24 cellular contexts compared by ENCODE assay signal in genomic region chr17:50106393-50107131, GRCh38. TPM values are rescaled to one million over a fixed set of nuclear protein-coding genes. Genes with fewer than 3 reads are reported as not detected.
DNase-seq lines count a peak whose midpoint lies in the region; ATAC-seq, FAIRE-seq and TF ChIP-seq lines count a peak whose summit lies in the region.
"Had no signal": no experiment of that assay in that cellular context is flagged by ENCODE, and none has a peak within 500 bp of the region (broad histone marks: within the 10 kb centered on the region; RNA-seq: fewer than 3 reads in every experiment).

No MANE protein-coding gene starts in this region.

- H3K9me3 ChIP-seq in H1 (ENCODE audit: insufficient read depth in 2 of 2, low read depth in 1 of 2, low read length in 1 of 2): no peaks in the 10 kb centered on the region
- no peaks in the 10 kb centered on the region for H3K9me3 ChIP-seq in neural progenitor cell (ENCODE audit: low read depth)
- H3K9me3 ChIP-seq in PC-3 (ENCODE audit: low read length): no peaks in the 10 kb centered on the region
- H3K9me3 ChIP-seq: A549; BLaER1 treated with 17β-estradiol and CSF1 and Interleukin-3, amounts not matched to agents 10 nM and 100 nM; SK-N-SH had no signal

- no peak overlapping the region for H3K4me3 ChIP-seq in H1 (ENCODE audit: extremely low read depth in 1 of 4, insufficient read depth in 2 of 4, low read depth in 3 of 4, low read length in 4 of 4)
- no peak overlapping the region for H3K4me3 ChIP-seq in neural progenitor cell
- no peak overlapping the region for H3K4me3 ChIP-seq in PC-3 (ENCODE audit: low read length)
- H3K4me3 ChIP-seq: A549; BLaER1 treated with 17β-estradiol and CSF1 and Interleukin-3, amounts not matched to agents 10 nM and 100 nM; GM12878 had no signal

- H3K4me2 ChIP-seq in H1 (ENCODE audit: insufficient read depth in 1 of 2, low read depth in 2 of 2, low read length in 2 of 2) (no peak overlapping the region), neural progenitor cell (no peak overlapping the region), PC-3 (ENCODE audit: low read length) (no peak overlapping the region)
- H3K4me2 ChIP-seq: A549; BLaER1 treated with 17β-estradiol and CSF1 and Interleukin-3, amounts not matched to agents 10 nM and 100 nM; SK-N-SH had no signal

- POLR2A ChIA-PET in H1 (lab: Charles Lee; ENCODE audit: partially characterized antibody) (interaction anchor here (0.7 kb wide), 1 partner anchor 17 kb away, joined by 3 read pairs; no protein-coding TSS in a partner anchor), PC-3 (lab: Charles Lee; ENCODE audit: unreplicated experiment) (no interaction called here)

- no peak overlapping the region for H2BK12ac ChIP-seq in H1 (ENCODE audit: low read depth, low read length)

- TF ChIP-seq CTCF in natural killer cell (IDR thresholded peaks at IDR 0.05) (no peak), H1 (IDR thresholded peaks at IDR 0.05; ENCODE audit: control extremely low read depth in 1 of 3, insufficient read depth in 1 of 3, low read depth in 1 of 3, low read length in 3 of 3) (no peak), neural progenitor cell (IDR thresholded peaks at IDR 0.05) (no peak), PC-3 (conservative IDR thresholded peaks at IDR 0.05; ENCODE audit: low read depth, low read length) (no peak)

- CTCF ChIA-PET in H1 (lab: Charles Lee; ENCODE audit: partially characterized antibody) (interaction anchor here (0.8 to 23.0 kb wide), 3 partner anchors 9 to 55 kb away, joined by 3 to 412 read pairs (median 3); partner anchors contain the start of gene PDK2), PC-3 (lab: Charles Lee) (no interaction called here)

- no peak overlapping the region for H2BK120ac ChIP-seq in H1 (replicated peaks; ENCODE audit: low read depth, low read length)

- H3K36me3 ChIP-seq in H1 (ENCODE audit: control insufficient read depth in 2 of 4, insufficient read depth in 4 of 4, low read length in 3 of 4): no peaks in the 10 kb centered on the region; a peak in 2 of 8 replicates
- no peaks in the 10 kb centered on the region for H3K36me3 ChIP-seq in neural progenitor cell
- no peaks in the 10 kb centered on the region for H3K36me3 ChIP-seq in PC-3 (ENCODE audit: low read depth, low read length)

- H2AFZ ChIP-seq in H1 (ENCODE audit: low read length) (no peak overlapping the region), neural progenitor cell (replicated peaks) (no peak overlapping the region), PC-3 (ENCODE audit: low read length) (no peak overlapping the region)

- H3K27me3 Mint-ChIP-seq in natural killer cell treated with Interleukin-12 subunit alpha and Interleukin-12 subunit beta and Interleukin-15 and Interleukin-18, amount 100 ng/mL, for 72 hours: no peaks in the 10 kb centered on the region
- H3K27me3 Mint-ChIP-seq in natural killer cell (ENCODE audit: low read depth in 2 of 2): no peaks in the 10 kb centered on the region
- peaks cover 13% of the 10 kb centered on the region for H3K27me3 Mint-ChIP-seq in neural progenitor cell (ENCODE audit: insufficient read depth, low read depth)
- H3K27me3 Mint-ChIP-seq: CD4-positive, alpha-beta T cell had no signal

- no peak for FAIRE-seq in H1 (lab: Jason Lieb, UNC)
- FAIRE-seq: GM12878 had no signal

- peak overlapping the region; percentile 53 for H3K56ac ChIP-seq in H1 (replicated peaks; ENCODE audit: insufficient read length, low read depth, low read length)

- H2BK5ac ChIP-seq in H1 (ENCODE audit: low read depth, low read length): no peak overlapping the region

- H3K27ac Mint-ChIP-seq in natural killer cell treated with Interleukin-12 subunit alpha and Interleukin-12 subunit beta and Interleukin-15 and Interleukin-18, amount 100 ng/mL, for 72 hours: no peak overlapping the region
- no peak overlapping the region for H3K27ac Mint-ChIP-seq in natural killer cell
- peak overlapping the region; percentile 7 for H3K27ac Mint-ChIP-seq in neural progenitor cell
- H3K27ac Mint-ChIP-seq: CD4-positive, alpha-beta T cell had no signal

- H3K36me3 Mint-ChIP-seq in natural killer cell treated with Interleukin-12 subunit alpha and Interleukin-12 subunit beta and Interleukin-15 and Interleukin-18, amount 100 ng/mL, for 72 hours: no peaks in the 10 kb centered on the region
- H3K36me3 Mint-ChIP-seq in natural killer cell (no peaks in the 10 kb centered on the region), neural progenitor cell (peaks cover 10% of the 10 kb centered on the region)

- H3K79me1 ChIP-seq in H1 (ENCODE audit: low read depth, low read length): no peaks in the 10 kb centered on the region; the same call in 1 of the 2 replicates

- intact Hi-C loops in natural killer cell (cut with micrococcal nuclease) (no loop called here), PC-3 (cut with micrococcal nuclease) (no loop called here)

- no peak overlapping the region for H3K4ac ChIP-seq in H1 (replicated peaks; ENCODE audit: insufficient read length, low read depth, low read length)

- no peak overlapping the region for H2BK20ac ChIP-seq in H1 (ENCODE audit: low read length)

- H3K4me3 Mint-ChIP-seq in natural killer cell treated with Interleukin-12 subunit alpha and Interleukin-12 subunit beta and Interleukin-15 and Interleukin-18, amount 100 ng/mL, for 72 hours: no peak overlapping the region
- no peak overlapping the region for H3K4me3 Mint-ChIP-seq in natural killer cell
- H3K4me3 Mint-ChIP-seq in neural progenitor cell: peak overlapping the region; percentile 8
- H3K4me3 Mint-ChIP-seq: CD4-positive, alpha-beta T cell had no signal

- H3K9me3 Mint-ChIP-seq in natural killer cell treated with Interleukin-12 subunit alpha and Interleukin-12 subunit beta and Interleukin-15 and Interleukin-18, amount 100 ng/mL, for 72 hours: no peaks in the 10 kb centered on the region
- no peaks in the 10 kb centered on the region for H3K9me3 Mint-ChIP-seq in natural killer cell
- no peaks in the 10 kb centered on the region for H3K9me3 Mint-ChIP-seq in neural progenitor cell
- H3K9me3 Mint-ChIP-seq: CD4-positive, alpha-beta T cell had no signal

- H4K5ac ChIP-seq in H1 (ENCODE audit: insufficient read length, low read depth, low read length): no peak overlapping the region

- no peaks in the 10 kb centered on the region for H3K4me1 Mint-ChIP-seq in natural killer cell treated with Interleukin-12 subunit alpha and Interleukin-12 subunit beta and Interleukin-15 and Interleukin-18, amount 100 ng/mL, for 72 hours (ENCODE audit: low read depth in 2 of 2)
- peaks cover 0 to 7% of the 10 kb centered on the region in 2 donors for H3K4me1 Mint-ChIP-seq in natural killer cell
- peaks cover 29% of the 10 kb centered on the region for H3K4me1 Mint-ChIP-seq in neural progenitor cell

- no peaks in the 10 kb centered on the region for H3K27me3 ChIP-seq in H1 (replicated peaks in 1 of 4; ENCODE audit: control insufficient read depth in 3 of 4, extremely low read depth in 1 of 4, insufficient read depth in 3 of 4, low read length in 3 of 4)
- no peaks in the 10 kb centered on the region for H3K27me3 ChIP-seq in neural progenitor cell
- no peaks in the 10 kb centered on the region for H3K27me3 ChIP-seq in PC-3 (ENCODE audit: low read length)
- H3K27me3 ChIP-seq: BLaER1 treated with 17β-estradiol and CSF1 and Interleukin-3, amounts not matched to agents 10 nM and 100 nM had no signal

- H3K9ac ChIP-seq in H1 (replicated peaks in 1 of 4; ENCODE audit: extremely low read depth in 1 of 4, low read depth in 3 of 4, low read length in 3 of 4): no peak overlapping the region; a peak in 1 of 7 replicates
- H3K9ac ChIP-seq in neural progenitor cell: no peak overlapping the region
- H3K9ac ChIP-seq in PC-3 (ENCODE audit: low read length): no peak overlapping the region
- H3K9ac ChIP-seq: BLaER1 treated with 17β-estradiol and CSF1 and Interleukin-3, amounts not matched to agents 10 nM and 100 nM; SK-N-SH had no signal

- peaks cover 0 to 10% (median 5%) of the 10 kb centered on the region in 4 experiments; a peak in 5 of 7 replicates for H3K4me1 ChIP-seq in H1 (replicated peaks in 1 of 4; ENCODE audit: control insufficient read depth in 3 of 4, insufficient read depth in 4 of 4, low read length in 3 of 4)
- H3K4me1 ChIP-seq in neural progenitor cell: peaks cover 12% of the 10 kb centered on the region
- peaks cover 15% of the 10 kb centered on the region; the same call in 1 of the 2 replicates for H3K4me1 ChIP-seq in PC-3 (ENCODE audit: insufficient read depth, low read length)

- no peak for TF ChIP-seq EP300 in H1 (IDR thresholded peaks at IDR 0.05; ENCODE audit: borderline replicate concordance in 1 of 2, low read depth in 2 of 2, low read length in 2 of 2)

- H3K9me2 ChIP-seq in PC-3 (replicated peaks; ENCODE audit: low read length): no peaks in the 10 kb centered on the region
- H3K9me2 ChIP-seq: SK-N-SH had no signal

- no TSS peak for BruUV-seq in PC-3 (replicated peaks; lab: Mats Ljungman, UMichigan)

- H3K27ac ChIP-seq in H1 (ENCODE audit: low read depth, low read length): no peak overlapping the region
- no peak overlapping the region for H3K27ac ChIP-seq in neural progenitor cell
- no peak overlapping the region for H3K27ac ChIP-seq in PC-3 (ENCODE audit: low read length)
- H3K27ac ChIP-seq: A549; BLaER1 treated with 17β-estradiol and CSF1 and Interleukin-3, amounts not matched to agents 10 nM and 100 nM had no signal

- 85% methylated on average over 12 of the region's 13 CpGs; no CpG with 5 or more reads in 1 of the 2 experiments for WGBS in H1 (ENCODE audit: extremely low coverage in 1 of 2, insufficient coverage in 1 of 2, insufficient read length in 1 of 2, insufficient replicate concordance in 2 of 2, low coverage in 1 of 2, low lambda C conversion rate in 2 of 2, missing lambda C conversion rate in 1 of 2), 2 experiments

- H3F3A ChIP-seq in neural progenitor cell (ENCODE audit: low read depth): peaks cover 4% of the 10 kb centered on the region
- no peaks in the 10 kb centered on the region for H3F3A ChIP-seq in PC-3 (ENCODE audit: low read length, unreplicated experiment)

- no peak for ATAC-seq in natural killer cell treated with Interleukin-12 subunit alpha and Interleukin-12 subunit beta and Interleukin-15 and Interleukin-18, amount 100 ng/mL, for 72 hours
- ATAC-seq in natural killer cell (no peak), HG02885 (IDR thresholded peaks at IDR 0.05; ENCODE audit: poor library complexity, unreplicated experiment) (no peak), PC-3 (no peak)
- ATAC-seq: A549, GM12878 had no signal

- no peak overlapping the region for H4K91ac ChIP-seq in H1 (replicated peaks; ENCODE audit: insufficient read length, low read length)

- H4K8ac ChIP-seq in H1 (ENCODE audit: extremely low read depth, insufficient read depth, low read length): no peak overlapping the region

- no peak for TF ChIP-seq POLR2A in H1 (IDR thresholded peaks at IDR 0.05; ENCODE audit: control extremely low read depth in 1 of 2, low read depth in 2 of 2, low read length in 2 of 2)

- H3K18ac ChIP-seq in H1 (ENCODE audit: extremely low read depth, low read length): no peak overlapping the region

- no peak overlapping the region for H3K14ac ChIP-seq in H1 (ENCODE audit: insufficient read length)

- H3K23ac ChIP-seq in H1 (ENCODE audit: insufficient read length): no peak overlapping the region

- no peak for TF ChIP-seq RAD21 in H1 (IDR thresholded peaks at IDR 0.05 in 1 of 2, conservative IDR thresholded peaks at IDR 0.05 in 1 of 2; ENCODE audit: low read depth in 2 of 2, low read length in 2 of 2)

- H2BK15ac ChIP-seq in H1 (ENCODE audit: low read length): no peak overlapping the region

- peak; percentile 18 for DNase-seq in natural killer cell treated with Interleukin-12 subunit alpha and Interleukin-12 subunit beta and Interleukin-15 and Interleukin-18, amount 100 ng/mL, for 72 hours (ENCODE audit: low spot score)
- no peak for DNase-seq in natural killer cell
- no peak for DNase-seq in H1 (ENCODE audit: low read depth in 1 of 2, low spot score in 2 of 2)
- DNase-seq in neural progenitor cell (ENCODE audit: low spot score): no peak
- no peak for DNase-seq in NCI-H774 (lab: John Stamatoyannopoulos, UW)
- no peak for DNase-seq in PC-3
- DNase-seq: AML-193; CD4-positive, alpha-beta T cell; COR-L47; DMS53; GDM1; GOT3; HCEC 1CT; KG1; MM.1S; NCI-H2029; NCI-H446 treated with DMSO at 0.1 percent for 48 hours; NCI-H526; RPMI8226; SK-N-SH had no signal

- H3K23me2 ChIP-seq in H1 (ENCODE audit: low read depth, low read length): no peaks in the 10 kb centered on the region

- no peak overlapping the region for H2AK5ac ChIP-seq in H1 (ENCODE audit: low read depth, low read length)

- H4K20me1 ChIP-seq in H1 (replicated peaks in 1 of 2; ENCODE audit: control insufficient read depth in 1 of 2, insufficient read depth in 2 of 2, low read length in 2 of 2) (peaks cover 2% of the 10 kb centered on the region in 2 experiments), neural progenitor cell (ENCODE audit: low read depth) (peaks cover 2% of the 10 kb centered on the region), PC-3 (ENCODE audit: low read length) (no peaks in the 10 kb centered on the region)

- no peaks in the 10 kb centered on the region for H3K79me2 ChIP-seq in H1 (ENCODE audit: control insufficient read depth in 1 of 2, insufficient read depth in 2 of 2, low read length in 2 of 2)
- H3K79me2 ChIP-seq in neural progenitor cell (ENCODE audit: low read depth): no peaks in the 10 kb centered on the region
- H3K79me2 ChIP-seq in PC-3 (ENCODE audit: low read length): no peaks in the 10 kb centered on the region

RNA-seq across cellular contexts. Expression of gene PDK2, which starts 11.4 kb away (rescaled TPM):
- total RNA-seq in natural killer cell treated with Interleukin-12 subunit alpha and Interleukin-12 subunit beta and Interleukin-15 and Interleukin-18, amount 100 ng/mL, for 72 hours: 10 to 100 TPM; 11.8 to 13.7 TPM
- total RNA-seq in natural killer cell (10 to 100 TPM; 23.2 to 32.9 (median 23.6) TPM), neural progenitor cell (ENCODE audit: low replicate concordance) (12.6 and 17.3 TPM in 2 replicates), PC-3 (2014; rRNA removed) (31.9 and 37.6 TPM in 2 replicates)
- total RNA-seq in H1 (2021; fragmentation: NEBNext Ultra II Directional; extraction: Animal tissue kit (Norgen Biotek cat#: 25700)): 17.8 and 18.3 TPM in 2 replicates
- 121 and 154 TPM in 2 replicates for polyA plus RNA-seq in H1 (2011; rRNA removed)
- 49.3 TPM for polyA plus RNA-seq in H1 (2011; cell fraction: cytosol; rRNA removed)
- polyA plus RNA-seq in H1 (2011; cell fraction: nucleus; rRNA removed): 74.7 TPM
- 14.5 to 28.8 TPM (median 21.8 TPM) in 4 replicates for polyA plus RNA-seq in H1 (2012, experiment 1 of 2)
- 16.0 TPM for polyA plus RNA-seq in H1 (2012, experiment 2 of 2)
- 17.4 TPM for polyA plus RNA-seq in H1 (2013, experiment 1 of 2)
- 17.7 TPM for polyA plus RNA-seq in H1 (2013, experiment 2 of 2)
- 63.4 and 70.8 TPM in 2 replicates for polyA minus RNA-seq in H1 (2011; rRNA and poly(A)+ RNA removed)
- polyA minus RNA-seq in H1 (2011; cell fraction: cytosol; rRNA and poly(A)+ RNA removed): 22.0 TPM
- polyA minus RNA-seq in H1 (2011; cell fraction: nucleus; rRNA and poly(A)+ RNA removed): 45.0 TPM

RNA-seq across cellular contexts. Expression of gene SAMD14, which starts 23.4 kb away (rescaled TPM):
- total RNA-seq in natural killer cell treated with Interleukin-12 subunit alpha and Interleukin-12 subunit beta and Interleukin-15 and Interleukin-18, amount 100 ng/mL, for 72 hours: 1 to 10 TPM; 2.6 to 5.0 TPM
- total RNA-seq in natural killer cell: 1 to 10 TPM; 1.1 to 2.1 (median 1.5) TPM
- total RNA-seq in H1 (2021; fragmentation: NEBNext Ultra II Directional; extraction: Animal tissue kit (Norgen Biotek cat#: 25700)): 5.8 and 5.9 TPM in 2 replicates
- 5.2 and 5.7 TPM in 2 replicates for polyA plus RNA-seq in H1 (2011; rRNA removed)
- 3.9 TPM for polyA plus RNA-seq in H1 (2011; cell fraction: cytosol; rRNA removed)
- polyA plus RNA-seq in H1 (2011; cell fraction: nucleus; rRNA removed): 12.4 TPM
- polyA plus RNA-seq in H1 (2012, experiment 1 of 2): 6.3 to 11.5 TPM (median 8.1 TPM) in 4 replicates
- 3.9 TPM for polyA plus RNA-seq in H1 (2012, experiment 2 of 2)
- 3.4 TPM for polyA plus RNA-seq in H1 (2013, experiment 1 of 2)
- polyA plus RNA-seq in H1 (2013, experiment 2 of 2): 3.4 TPM
- 2.6 and 3.1 TPM in 2 replicates for polyA minus RNA-seq in H1 (2011; rRNA and poly(A)+ RNA removed)
- 2.9 TPM for polyA minus RNA-seq in H1 (2011; cell fraction: cytosol; rRNA and poly(A)+ RNA removed)
- polyA minus RNA-seq in H1 (2011; cell fraction: nucleus; rRNA and poly(A)+ RNA removed): 4.2 TPM
- 8.7 and 27.9 TPM in 2 replicates for total RNA-seq in neural progenitor cell (ENCODE audit: low replicate concordance)
- 0.11 and 0.17 TPM in 2 replicates for total RNA-seq in PC-3 (2014; rRNA removed)

RNA-seq across cellular contexts. Expression of gene PPP1R9B, which starts 43.9 kb away (rescaled TPM):
- 100 to 1,000 TPM in 1 of 2 donors, 10 to 100 TPM in 1; 96.0 to 110 TPM for total RNA-seq in natural killer cell treated with Interleukin-12 subunit alpha and Interleukin-12 subunit beta and Interleukin-15 and Interleukin-18, amount 100 ng/mL, for 72 hours
- total RNA-seq in natural killer cell (100 to 1,000 TPM; 124 to 162 (median 135) TPM), neural progenitor cell (ENCODE audit: low replicate concordance) (12.0 and 31.4 TPM in 2 replicates), PC-3 (2014; rRNA removed) (67.7 and 95.0 TPM in 2 replicates)
- 13.1 and 14.1 TPM in 2 replicates for total RNA-seq in H1 (2021; fragmentation: NEBNext Ultra II Directional; extraction: Animal tissue kit (Norgen Biotek cat#: 25700))
- polyA plus RNA-seq in H1 (2011; rRNA removed): 5.2 and 6.1 TPM in 2 replicates
- 6.2 TPM for polyA plus RNA-seq in H1 (2011; cell fraction: cytosol; rRNA removed)
- 11.6 TPM for polyA plus RNA-seq in H1 (2011; cell fraction: nucleus; rRNA removed)
- polyA plus RNA-seq in H1 (2012, experiment 1 of 2): 13.3 to 16.7 TPM (median 15.0 TPM) in 4 replicates
- polyA plus RNA-seq in H1 (2012, experiment 2 of 2): 9.9 TPM
- 6.4 TPM for polyA plus RNA-seq in H1 (2013, experiment 1 of 2)
- polyA plus RNA-seq in H1 (2013, experiment 2 of 2): 6.6 TPM
- polyA minus RNA-seq in H1 (2011; rRNA and poly(A)+ RNA removed): 3.9 and 6.5 TPM in 2 replicates
- 7.4 TPM for polyA minus RNA-seq in H1 (2011; cell fraction: cytosol; rRNA and poly(A)+ RNA removed)
- 6.0 TPM for polyA minus RNA-seq in H1 (2011; cell fraction: nucleus; rRNA and poly(A)+ RNA removed)

RNA-seq across cellular contexts. Expression of gene ITGA3, which starts 50.7 kb away (rescaled TPM):
- 10 to 100 TPM; 13.7 to 13.9 TPM for total RNA-seq in natural killer cell treated with Interleukin-12 subunit alpha and Interleukin-12 subunit beta and Interleukin-15 and Interleukin-18, amount 100 ng/mL, for 72 hours
- total RNA-seq in natural killer cell (1 to 10 TPM in 2 of 3 donors, under 1 TPM in 1; 0.47 to 2.8 (median 1.4) TPM), neural progenitor cell (ENCODE audit: low replicate concordance) (7.7 and 11.9 TPM in 2 replicates), PC-3 (2014; rRNA removed) (598 and 763 TPM in 2 replicates)
- total RNA-seq in H1 (2021; fragmentation: NEBNext Ultra II Directional; extraction: Animal tissue kit (Norgen Biotek cat#: 25700)): 21.7 and 24.2 TPM in 2 replicates
- polyA plus RNA-seq in H1 (2011; rRNA removed): 24.0 and 34.4 TPM in 2 replicates
- polyA plus RNA-seq in H1 (2011; cell fraction: cytosol; rRNA removed): 23.6 TPM
- polyA plus RNA-seq in H1 (2011; cell fraction: nucleus; rRNA removed): 46.6 TPM
- 22.1 to 30.6 TPM (median 25.9 TPM) in 4 replicates for polyA plus RNA-seq in H1 (2012, experiment 1 of 2)
- 18.4 TPM for polyA plus RNA-seq in H1 (2012, experiment 2 of 2)
- 35.2 TPM for polyA plus RNA-seq in H1 (2013, experiment 1 of 2)
- polyA plus RNA-seq in H1 (2013, experiment 2 of 2): 29.2 TPM
- polyA minus RNA-seq in H1 (2011; rRNA and poly(A)+ RNA removed): 24.6 and 29.1 TPM in 2 replicates
- polyA minus RNA-seq in H1 (2011; cell fraction: cytosol; rRNA and poly(A)+ RNA removed): 32.7 TPM
- polyA minus RNA-seq in H1 (2011; cell fraction: nucleus; rRNA and poly(A)+ RNA removed): 31.4 TPM

RNA-seq across cellular contexts. Expression of gene SGCA, which starts 59.2 kb away (rescaled TPM):
- total RNA-seq in natural killer cell treated with Interleukin-12 subunit alpha and Interleukin-12 subunit beta and Interleukin-15 and Interleukin-18, amount 100 ng/mL, for 72 hours: under 1 TPM in 1 of 2 donors, not detected in 1; 0.42 TPM
- total RNA-seq in natural killer cell (not detected), neural progenitor cell (ENCODE audit: low replicate concordance) (1.5 TPM in 1 of 2 replicates, not detected in the other), PC-3 (2014; rRNA removed) (not detected in 2 replicates)
- not detected in 2 replicates for total RNA-seq in H1 (2021; fragmentation: NEBNext Ultra II Directional; extraction: Animal tissue kit (Norgen Biotek cat#: 25700))
- polyA plus RNA-seq in H1 (2011; rRNA removed): 0.12 and 0.36 TPM in 2 replicates
- 0.18 TPM for polyA plus RNA-seq in H1 (2011; cell fraction: cytosol; rRNA removed)
- polyA plus RNA-seq in H1 (2011; cell fraction: nucleus; rRNA removed): 0.27 TPM
- polyA plus RNA-seq in H1 (2012, experiment 1 of 2): 0.31 to 0.65 TPM in 2 of 4 replicates, not detected in the others
- polyA plus RNA-seq in H1 (2012, experiment 2 of 2): 0.43 TPM
- 0.36 TPM for polyA plus RNA-seq in H1 (2013, experiment 1 of 2)
- 0.33 TPM for polyA plus RNA-seq in H1 (2013, experiment 2 of 2)
- polyA minus RNA-seq in H1 (2011; rRNA and poly(A)+ RNA removed): not detected in 2 replicates
- polyA minus RNA-seq in H1 (2011; cell fraction: cytosol; rRNA and poly(A)+ RNA removed): not detected
- polyA minus RNA-seq in H1 (2011; cell fraction: nucleus; rRNA and poly(A)+ RNA removed): not detected
- total RNA-seq: CD4-positive, alpha-beta T cell had no signal
- polyA plus RNA-seq: SK-N-SH had no signal
